ENCODE assay signal across 27 cellular contexts in the genomic region with DNA sequence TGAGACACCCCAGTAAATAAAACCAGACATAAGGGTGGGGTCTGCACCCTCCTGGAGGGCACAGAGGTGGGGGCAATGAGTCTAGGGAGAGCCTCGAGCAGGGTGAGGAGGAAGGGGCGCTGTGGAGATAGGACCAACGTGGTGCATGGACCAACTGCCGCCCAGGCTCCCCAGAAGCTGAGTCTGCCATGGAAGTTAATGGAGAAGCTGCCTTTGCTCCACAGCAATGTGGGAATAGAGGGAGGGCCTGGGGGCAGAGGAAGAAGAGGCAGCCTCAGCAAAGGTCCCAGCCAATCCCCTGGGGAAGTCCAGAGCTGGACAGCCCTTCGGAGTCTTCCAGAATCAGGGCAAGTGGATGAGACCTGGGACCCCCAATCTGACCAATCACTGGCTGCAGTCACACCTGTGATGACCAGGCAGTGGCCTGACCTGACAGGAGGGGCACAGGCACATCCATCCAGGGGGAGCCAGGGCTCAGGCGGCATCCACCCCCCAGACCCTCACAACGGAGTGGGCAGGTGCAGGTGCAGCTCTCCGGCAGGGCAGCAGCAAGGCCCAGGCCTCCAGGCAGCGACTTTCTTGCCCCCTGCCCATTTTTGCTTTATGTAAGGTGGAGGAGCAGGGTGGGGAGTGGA.
A peak's percentile ranks its signal among the peaks of the same experiment; 100 is the strongest.
DNase-seq lines count a peak whose midpoint lies in the region; ATAC-seq and TF ChIP-seq lines count a peak whose summit lies in the region.
"Had no signal": no experiment of that assay in that cellular context is flagged by ENCODE, and none has a peak within 500 bp of the region (broad histone marks: within the 10 kb centered on the region; RNA-seq: fewer than 3 reads in every experiment).

No MANE protein-coding gene starts in this region.

- no peak for TF ChIP-seq EP300 in stomach (IDR thresholded peaks at IDR 0.05)

- no peaks in the 10 kb centered on the region for H3K79me2 ChIP-seq in GM23338 (replicated peaks; ENCODE audit: insufficient read depth)

- no peak for TF ChIP-seq POLR2A in stomach (IDR thresholded peaks at IDR 0.05)

- peaks cover 0 to 7% (median 0%) of the 10 kb centered on the region in 3 donors for H3K27me3 ChIP-seq in stomach
- no peaks in the 10 kb centered on the region for H3K27me3 ChIP-seq in GM23338 (ENCODE audit: insufficient read depth)
- H3K27me3 ChIP-seq: BE2C had no signal

- H3K9me2 ChIP-seq in GM23338 (ENCODE audit: insufficient read depth) = no peaks in the 10 kb centered on the region

- no peak overlapping the region for H3K4me3 ChIP-seq in stomach
- H3K4me3 ChIP-seq in GM23338 = no peak overlapping the region

- no peak overlapping the region for H3K27ac ChIP-seq in stomach
- H3K27ac ChIP-seq in GM23338 (ENCODE audit: low read depth) = no peak overlapping the region
- H3K27ac ChIP-seq: KMS-11 had no signal

- ATAC-seq in Right ventricle myocardium superior (ENCODE audit: poor library complexity) (no peak), left lobe of liver (no peak), GM23338 (no peak)
- ATAC-seq: HCT116, PC-3, Right ventricle myocardium inferior had no signal

- H3K9me3 Mint-ChIP-seq in GM23338 = peaks cover 14% of the 10 kb centered on the region
- H3K9me3 Mint-ChIP-seq in activated naive CD8-positive, alpha-beta T cell treated with anti-CD3 and anti-CD28 coated beads for 36 hours = peaks cover 3% of the 10 kb centered on the region

- no peak for TF ChIP-seq CTCF in stomach (IDR thresholded peaks at IDR 0.05)
- TF ChIP-seq CTCF in GM23338 (conservative IDR thresholded peaks at IDR 0.05; ENCODE audit: low read depth in 2 of 2) = no peak

- H3K27ac Mint-ChIP-seq in GM23338 = no peak overlapping the region
- H3K27ac Mint-ChIP-seq in activated naive CD8-positive, alpha-beta T cell treated with anti-CD3 and anti-CD28 coated beads for 36 hours = no peak overlapping the region
- H3K27ac Mint-ChIP-seq: CD8-positive, alpha-beta memory T cell; IgD-negative memory B cell had no signal

- 82 to 85% (median 83%) methylated on average over 6 to 9 of the region's 9 CpGs for WGBS in stomach, 5 donors

- peaks cover 15% of the 10 kb centered on the region for H3K4me1 Mint-ChIP-seq in GM23338
- H3K4me1 Mint-ChIP-seq in activated naive CD8-positive, alpha-beta T cell treated with anti-CD3 and anti-CD28 coated beads for 36 hours = no peaks in the 10 kb centered on the region
- H3K4me1 Mint-ChIP-seq: CD14-positive monocyte; CD8-positive, alpha-beta memory T cell had no signal

- no peak overlapping the region for H3K4me2 ChIP-seq in GM23338
- H3K4me2 ChIP-seq: KMS-11 had no signal

- H3K36me3 ChIP-seq in stomach = no peaks in the 10 kb centered on the region
- H3K36me3 ChIP-seq in GM23338 (ENCODE audit: insufficient read depth) = no peaks in the 10 kb centered on the region
- H3K36me3 ChIP-seq: BE2C had no signal

- intact Hi-C loops in cardiac septum (cut with DNase I) (no loop called here), Right ventricle myocardium superior (cut with DNase I) (no loop called here), stomach (cut with DNase I; ENCODE audit: low total_unique reads) (no loop called here)

- no peak overlapping the region for H3K4me3 Mint-ChIP-seq in GM23338
- no peak overlapping the region for H3K4me3 Mint-ChIP-seq in activated naive CD8-positive, alpha-beta T cell treated with anti-CD3 and anti-CD28 coated beads for 36 hours
- H3K4me3 Mint-ChIP-seq: CD14-positive monocyte; CD8-positive, alpha-beta memory T cell had no signal

- no peaks in the 10 kb centered on the region for H4K20me1 ChIP-seq in GM23338 (replicated peaks; ENCODE audit: insufficient read depth)

- peaks cover 8% of the 10 kb centered on the region for H3K36me3 Mint-ChIP-seq in GM23338 (ENCODE audit: low read depth)
- H3K36me3 Mint-ChIP-seq in activated naive CD8-positive, alpha-beta T cell treated with anti-CD3 and anti-CD28 coated beads for 36 hours = no peaks in the 10 kb centered on the region
- H3K36me3 Mint-ChIP-seq: CD14-positive monocyte; CD8-positive, alpha-beta memory T cell; IgD-negative memory B cell had no signal

- H3K9me3 ChIP-seq in stomach = peaks cover 0 to 9% (median 2%) of the 10 kb centered on the region in 4 donors
- H3K9me3 ChIP-seq: BE2C had no signal

- H3K4me1 ChIP-seq in stomach (peaks cover 0 to 8% (median 2%) of the 10 kb centered on the region in 4 donors), GM23338 (ENCODE audit: insufficient read depth) (no peaks in the 10 kb centered on the region)
- H3K4me1 ChIP-seq: BE2C had no signal

- no peaks in the 10 kb centered on the region for H3F3A ChIP-seq in GM23338 (replicated peaks; ENCODE audit: low read depth)

- H2AFZ ChIP-seq in GM23338 = no peak overlapping the region

- DNase-seq in cardiac septum (ENCODE audit: low spot score) = peak; percentile 50
- no peak for DNase-seq in Right ventricle myocardium superior
- DNase-seq in left lobe of liver (ENCODE audit: low spot score) = peak; percentile 32
- DNase-seq in stomach = peak; percentile 9
- no peak for DNase-seq in amygdala (lab: John Stamatoyannopoulos, UW)
- DNase-seq in GM23338 (ENCODE audit: low spot score) = no peak
- no peak for DNase-seq in activated naive CD8-positive, alpha-beta T cell treated with anti-CD3 and anti-CD28 coated beads for 36 hours
- DNase-seq in hypothalamus (lab: John Stamatoyannopoulos, UW) = no peak
- DNase-seq: 8988T; ACHN; BE2C; Calu3; CD8-positive, alpha-beta memory T cell; DMS79 treated with DMSO at 0.1 percent for 48 hours; GF-D8; MM.1S; NCI-H2029; NCI-H446; NCI-H524 treated with DMSO at 0.1 percent for 48 hours; NCI-H774; NK-92 treated with Interleukin-12 subunit alpha and Interleukin-12 subunit beta, amount 100 ng/mL, for 24 hours; PC-3 had no signal

- H3K27me3 Mint-ChIP-seq in GM23338 (ENCODE audit: insufficient read depth, low read depth, poor library complexity) = peaks cover 10% of the 10 kb centered on the region
- peaks cover 22% of the 10 kb centered on the region for H3K27me3 Mint-ChIP-seq in activated naive CD8-positive, alpha-beta T cell treated with anti-CD3 and anti-CD28 coated beads for 36 hours

TF ChIP-seq in GM23338, 12 proteins besides CTCF, POLR2A, EP300 and RAD21 (continues in another document):
- TF ChIP-seq, protein P1, sequence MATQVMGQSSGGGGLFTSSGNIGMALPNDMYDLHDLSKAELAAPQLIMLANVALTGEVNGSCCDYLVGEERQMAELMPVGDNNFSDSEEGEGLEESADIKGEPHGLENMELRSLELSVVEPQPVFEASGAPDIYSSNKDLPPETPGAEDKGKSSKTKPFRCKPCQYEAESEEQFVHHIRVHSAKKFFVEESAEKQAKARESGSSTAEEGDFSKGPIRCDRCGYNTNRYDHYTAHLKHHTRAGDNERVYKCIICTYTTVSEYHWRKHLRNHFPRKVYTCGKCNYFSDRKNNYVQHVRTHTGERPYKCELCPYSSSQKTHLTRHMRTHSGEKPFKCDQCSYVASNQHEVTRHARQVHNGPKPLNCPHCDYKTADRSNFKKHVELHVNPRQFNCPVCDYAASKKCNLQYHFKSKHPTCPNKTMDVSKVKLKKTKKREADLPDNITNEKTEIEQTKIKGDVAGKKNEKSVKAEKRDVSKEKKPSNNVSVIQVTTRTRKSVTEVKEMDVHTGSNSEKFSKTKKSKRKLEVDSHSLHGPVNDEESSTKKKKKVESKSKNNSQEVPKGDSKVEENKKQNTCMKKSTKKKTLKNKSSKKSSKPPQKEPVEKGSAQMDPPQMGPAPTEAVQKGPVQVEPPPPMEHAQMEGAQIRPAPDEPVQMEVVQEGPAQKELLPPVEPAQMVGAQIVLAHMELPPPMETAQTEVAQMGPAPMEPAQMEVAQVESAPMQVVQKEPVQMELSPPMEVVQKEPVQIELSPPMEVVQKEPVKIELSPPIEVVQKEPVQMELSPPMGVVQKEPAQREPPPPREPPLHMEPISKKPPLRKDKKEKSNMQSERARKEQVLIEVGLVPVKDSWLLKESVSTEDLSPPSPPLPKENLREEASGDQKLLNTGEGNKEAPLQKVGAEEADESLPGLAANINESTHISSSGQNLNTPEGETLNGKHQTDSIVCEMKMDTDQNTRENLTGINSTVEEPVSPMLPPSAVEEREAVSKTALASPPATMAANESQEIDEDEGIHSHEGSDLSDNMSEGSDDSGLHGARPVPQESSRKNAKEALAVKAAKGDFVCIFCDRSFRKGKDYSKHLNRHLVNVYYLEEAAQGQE (IDR thresholded peaks at IDR 0.05; ENCODE audit: unreplicated experiment) = no peak
- TF ChIP-seq ZNF114 (CRISPR knock-in tag; IDR thresholded peaks at IDR 0.05) = no peak
- no peak for TF ChIP-seq ZNF331 (CRISPR knock-in tag; IDR thresholded peaks at IDR 0.05; ENCODE audit: low read depth)
- TF ChIP-seq JUNB (IDR thresholded peaks at IDR 0.05; ENCODE audit: unreplicated experiment) = no peak

Comparison
In these comparisons a context has a peak if more than half of its experiments do, and no peak if none do; other contexts are left out.
1. DNase-seq: peak in cardiac septum (single experiment), left lobe of liver (single experiment) and stomach (single experiment); none in Right ventricle myocardium superior (single experiment), amygdala (0 of 56), GM23338 (single experiment), activated naive CD8-positive, alpha-beta T cell treated with anti-CD3 and anti-CD28 coated beads for 36 hours (single experiment) and hypothalamus (0 of 51).